ENCODE assay signal across 8 cellular contexts in genomic region chr10:126904807-126905686, GRCh38. TPM values are rescaled to one million over a fixed set of nuclear protein-coding genes. Genes with fewer than 3 reads are reported as not detected.
DNase-seq lines count a peak whose midpoint lies in the region; ATAC-seq and TF ChIP-seq lines count a peak whose summit lies in the region.

Gene DOCK1, plus strand, starts transcription at chr10:126905428. Its CDS starts 90 bp downstream, at chr10:126905518.

- peaks cover 16% of the 10 kb centered on the region for H3K27me3 Mint-ChIP-seq in brain

- WGBS in psoas muscle, 3 donors: 1 to 2% (median 1%) methylated on average over 48 to 102 of the region's 102 CpGs

- peaks cover 6% of the 10 kb centered on the region for H3K36me3 Mint-ChIP-seq in brain

- DNase-seq in COLO668 (lab: John Stamatoyannopoulos, UW; ENCODE audit: unreplicated experiment) (peak; percentile 62), hepatic stellate cell (ENCODE audit: low spot score) (peak; percentile 93), psoas muscle (peak; percentile 71 to 73), NCI-H2107 treated with DMSO at 0.1 percent for 48 hours (lab: John Stamatoyannopoulos, UW; ENCODE audit: unreplicated experiment) (no peak)
- no peak for DNase-seq in activated effector memory CD4-positive, alpha-beta T cell treated with anti-CD3 and anti-CD28 coated beads, Interleukin-2, amount 50 U/mL, for 16 hours

- intact Hi-C loops in psoas muscle (cut with DNase I): no loop called here

- H3K27me3 ChIP-seq in KMS-11 (ENCODE audit: insufficient read depth, low read depth): no peaks in the 10 kb centered on the region
- H3K27me3 ChIP-seq in psoas muscle (ENCODE audit: insufficient read depth in 3 of 3, low read length in 2 of 3): peaks cover 0 to 30% (median 10%) of the 10 kb centered on the region in 3 donors

- peaks cover 2 to 9% (median 5%) of the 10 kb centered on the region in 5 experiments for H3K9me3 Mint-ChIP-seq in brain

- no peaks in the 10 kb centered on the region for H4K20me1 ChIP-seq in KMS-11 (ENCODE audit: insufficient read depth)

- H3K9ac ChIP-seq in KMS-11: peak within 1 kb of the TSS; percentile 47; the same call in 1 of the 2 replicates

- H3K4me3 Mint-ChIP-seq in brain: peak within 1 kb of the TSS; percentile 91 to 97 (median 93)

- H3K27ac ChIP-seq in KMS-11 (no peak within 1 kb of the TSS), psoas muscle (peak within 1 kb of the TSS; percentile 68)

- H3K36me3 ChIP-seq in KMS-11 (ENCODE audit: insufficient read depth) (no peaks in the 10 kb centered on the region), psoas muscle (ENCODE audit: insufficient read depth in 1 of 2, low read depth in 1 of 2) (no peaks in the 10 kb centered on the region)

- H3K79me2 ChIP-seq in KMS-11 (ENCODE audit: insufficient read depth, low read depth): no peaks in the 10 kb centered on the region

- H3K27ac Mint-ChIP-seq in brain: peak within 1 kb of the TSS; percentile 70 to 90 (median 89)

- H3K9me3 ChIP-seq in psoas muscle: no peaks in the 10 kb centered on the region

- peak within 1 kb of the TSS; percentile 75 for H2AFZ ChIP-seq in KMS-11 (ENCODE audit: low read depth)

- ATAC-seq in psoas muscle (peak in 3 of 4 donors; percentile 50 to 62 (median 57)), HG03469 (IDR thresholded peaks at IDR 0.05; ENCODE audit: unreplicated experiment) (no peak)

- H3K4me1 ChIP-seq in KMS-11 (ENCODE audit: low read depth, poor library complexity, severe bottlenecking): no peaks in the 10 kb centered on the region
- no peaks in the 10 kb centered on the region for H3K4me1 ChIP-seq in psoas muscle

- peaks cover 33% of the 10 kb centered on the region for H3K4me1 Mint-ChIP-seq in brain

- H3K4me2 ChIP-seq in KMS-11: peak within 1 kb of the TSS; percentile 36; the same call in 1 of the 2 replicates

- no peak within 1 kb of the TSS for H3K4me3 ChIP-seq in KMS-11 (IDR thresholded peaks at IDR 0.05; ENCODE audit: insufficient read depth, low read depth, low read length)
- peak within 1 kb of the TSS; percentile 66 for H3K4me3 ChIP-seq in psoas muscle

- no peak for TF ChIP-seq CTCF in KMS-11 (conservative IDR thresholded peaks at IDR 0.05; ENCODE audit: low read depth, low read length)
- TF ChIP-seq CTCF in brain (conservative IDR thresholded peaks at IDR 0.05): no peak
- TF ChIP-seq CTCF in psoas muscle (IDR thresholded peaks at IDR 0.05): no peak

RNA-seq across cellular contexts. Expression of gene DOCK1, which starts in this region (rescaled TPM):
- polyA plus RNA-seq in brain (ENCODE audit: insufficient read depth, low read depth, low replicate concordance) (10.6 TPM), psoas muscle (1 to 10 TPM; 2.1 to 3.5 (median 2.4) TPM)
- total RNA-seq in psoas muscle: 10 to 100 TPM in 1 of 4 donors, 1 to 10 TPM in 3; 5.4 to 11.3 (median 6.7) TPM

Comparison
In these comparisons a context has a peak if more than half of its experiments do, and no peak if none do; other contexts are left out.
1. DNase-seq: peak in COLO668 (single experiment), hepatic stellate cell (single experiment) and psoas muscle (2 of 2); none in activated effector memory CD4-positive, alpha-beta T cell treated with anti-CD3 and anti-CD28 coated beads, Interleukin-2, amount 50 U/mL, for 16 hours (single experiment) and NCI-H2107 treated with DMSO at 0.1 percent for 48 hours (single experiment).